ENCODE assay signal across 34 cellular contexts in genomic region chr1:239989990-239990389, GRCh38.
DNase-seq lines count a peak whose midpoint lies in the region; FAIRE-seq and TF ChIP-seq lines count a peak whose summit lies in the region.
"Had no signal": no experiment of that assay in that cellular context is flagged by ENCODE, and none has a peak within 500 bp of the region (broad histone marks: within the 10 kb centered on the region; RNA-seq: fewer than 3 reads in every experiment).

No MANE protein-coding gene starts in this region.

- CTCF ChIA-PET in HEK293 (lab: Yijun Ruan, JAX): interaction anchor here (1.2 to 7.2 kb wide), 4 partner anchors 9 to 38 kb away, joined by 3 to 110 read pairs (median 25); no protein-coding TSS in a partner anchor

- 0 out of 2 replicates have a peak, but pooled peaks cover 2% of the 10 kb centered on the region for H3K9me3 ChIP-seq in HEK293 (ENCODE audit: control insufficient read depth, insufficient read depth, low read depth, low read length)
- H3K9me3 ChIP-seq in esophagus muscularis mucosa: peaks cover 0 to 7% (median 0%) of the 10 kb centered on the region in 4 donors
- H3K9me3 ChIP-seq in endodermal cell (ENCODE audit: control insufficient read depth, low read length): peaks cover 30% of the 10 kb centered on the region
- H3K9me3 ChIP-seq: BE2C had no signal

- peaks cover 3% of the 10 kb centered on the region for H3K27me3 Mint-ChIP-seq in glutamatergic neuron (ENCODE audit: unreplicated experiment)
- H3K27me3 Mint-ChIP-seq in endodermal cell (ENCODE audit: insufficient read depth): peaks cover 2% of the 10 kb centered on the region
- H3K27me3 Mint-ChIP-seq: B cell had no signal

- H3K4me1 ChIP-seq in HEK293 (ENCODE audit: control insufficient read depth, insufficient read depth, low read length) (no peaks in the 10 kb centered on the region), esophagus muscularis mucosa (no peaks in the 10 kb centered on the region), endodermal cell (ENCODE audit: control insufficient read depth, insufficient read depth, low read length) (peaks cover under 1% of the 10 kb centered on the region)
- H3K4me1 ChIP-seq: A549, BE2C, BLaER1, Caco-2 had no signal

- intact Hi-C loops in esophagus muscularis mucosa (cut with DNase I): no loop called here

- no peak overlapping the region for H3K4me3 Mint-ChIP-seq in glutamatergic neuron (ENCODE audit: unreplicated experiment)
- no peak overlapping the region for H3K4me3 Mint-ChIP-seq in endodermal cell
- H3K4me3 Mint-ChIP-seq: B cell; CD14-positive monocyte; CD4-positive, alpha-beta memory T cell; CD4-positive, alpha-beta T cell; CD4-positive, CD25-positive, alpha-beta regulatory T cell; CD8-positive, alpha-beta memory T cell; CD8-positive, alpha-beta T cell had no signal

- H3K36me3 ChIP-seq in HEK293 (ENCODE audit: control insufficient read depth in 2 of 2, insufficient read depth in 1 of 2, low read length in 2 of 2): no peaks in the 10 kb centered on the region
- H3K36me3 ChIP-seq in esophagus muscularis mucosa: no peaks in the 10 kb centered on the region
- H3K36me3 ChIP-seq in endodermal cell (ENCODE audit: control insufficient read depth, insufficient read depth, low read length): no peaks in the 10 kb centered on the region
- H3K36me3 ChIP-seq: BE2C; BLaER1; BLaER1 treated with 17β-estradiol and CSF1 and Interleukin-3, amounts not matched to agents 10 nM and 100 nM had no signal

- H3K27ac Mint-ChIP-seq in glutamatergic neuron (ENCODE audit: unreplicated experiment) (no peak overlapping the region), endodermal cell (no peak overlapping the region)
- H3K27ac Mint-ChIP-seq: B cell; CD14-positive monocyte; CD4-positive, alpha-beta memory T cell; CD4-positive, alpha-beta T cell; CD4-positive, CD25-positive, alpha-beta regulatory T cell; CD8-positive, alpha-beta memory T cell; CD8-positive, alpha-beta T cell had no signal

- POLR2A ChIA-PET in HEK293 (lab: Yijun Ruan, JAX): no interaction called here

- no peak overlapping the region for H3K9ac ChIP-seq in endodermal cell (ENCODE audit: extremely low read depth, low read length, poor library complexity, severe bottlenecking)
- H3K9ac ChIP-seq: BLaER1; BLaER1 treated with 17β-estradiol and CSF1 and Interleukin-3, amounts not matched to agents 10 nM and 100 nM had no signal

- no peak for TF ChIP-seq POLR2A in esophagus muscularis mucosa (IDR thresholded peaks at IDR 0.05; ENCODE audit: low read depth)

- TF ChIP-seq CTCF in D721Med (IDR thresholded peaks at IDR 0.05; ENCODE audit: insufficient read depth, missing control alignments) (no peak), HEK293 (tag by site-specific recombination; IDR thresholded peaks at IDR 0.05) (no peak), esophagus muscularis mucosa (IDR thresholded peaks at IDR 0.05) (no peak), glutamatergic neuron (IDR thresholded peaks at IDR 0.05; ENCODE audit: partially characterized antibody, unreplicated experiment) (no peak), endodermal cell (conservative IDR thresholded peaks at IDR 0.05) (no peak)

- peaks cover 5% of the 10 kb centered on the region for H3K4me1 Mint-ChIP-seq in glutamatergic neuron (ENCODE audit: low read depth, unreplicated experiment)
- H3K4me1 Mint-ChIP-seq in endodermal cell: no peaks in the 10 kb centered on the region
- H3K4me1 Mint-ChIP-seq: B cell; CD14-positive monocyte; CD4-positive, alpha-beta memory T cell; CD4-positive, CD25-positive, alpha-beta regulatory T cell; CD8-positive, alpha-beta memory T cell had no signal

- peak; percentile 60 for FAIRE-seq in D721Med (lab: Jason Lieb, UNC)
- FAIRE-seq: A204.1, A549 had no signal

- TF ChIP-seq EP300 in esophagus muscularis mucosa (IDR thresholded peaks at IDR 0.05): no peak

- H3K9me3 Mint-ChIP-seq in glutamatergic neuron (ENCODE audit: unreplicated experiment) (peaks cover 7% of the 10 kb centered on the region), endodermal cell (peaks cover 19% of the 10 kb centered on the region)

- DNase-seq in D721Med (ENCODE audit: insufficient read length, low spot score) (no peak), esophagus muscularis mucosa (ENCODE audit: extremely low spot score) (peak; percentile 78), glutamatergic neuron (no peak), SKM-1 treated with dmso at 0.1 percent for 144 hours (lab: John Stamatoyannopoulos, UW; ENCODE audit: unreplicated experiment) (no peak), endodermal cell (no peak)
- DNase-seq: 8988T; ACHN; AML-193; BE2C; C1 segment of cervical spinal cord; Caco-2; Calu3; CD4-positive, alpha-beta memory T cell; CD4-positive, alpha-beta T cell; CD4-positive, CD25-positive, alpha-beta regulatory T cell; CD8-positive, alpha-beta memory T cell; CD8-positive, alpha-beta T cell; COR-L47; DMS 273 treated with DMSO at 0.1 percent for 48 hours; DMS153; DMS53; DMS79; DMS79 treated with DMSO at 0.1 percent for 48 hours; DND-41; EL had no signal

- H3K36me3 Mint-ChIP-seq in glutamatergic neuron (ENCODE audit: unreplicated experiment): peaks cover 5% of the 10 kb centered on the region
- no peaks in the 10 kb centered on the region for H3K36me3 Mint-ChIP-seq in endodermal cell (ENCODE audit: low read depth)
- H3K36me3 Mint-ChIP-seq: CD14-positive monocyte; CD4-positive, CD25-positive, alpha-beta regulatory T cell had no signal

- WGBS in esophagus muscularis mucosa: 71% methylated on average over 2 of the region's 2 CpGs
- 96% methylated on average over 2 of the region's 2 CpGs; no CpG with 5 or more reads in 1 of the 2 experiments for WGBS in endodermal cell (ENCODE audit: insufficient coverage in 1 of 2, insufficient read length in 1 of 2), 2 experiments

- H3K4me3 ChIP-seq in HEK293 (ENCODE audit: low read depth, low read length): no peak overlapping the region
- H3K4me3 ChIP-seq in esophagus muscularis mucosa: no peak overlapping the region
- H3K4me3 ChIP-seq in endodermal cell (ENCODE audit: low read length): no peak overlapping the region
- H3K4me3 ChIP-seq: A549; BLaER1; BLaER1 treated with 17β-estradiol and CSF1 and Interleukin-3, amounts not matched to agents 10 nM and 100 nM had no signal

- H3K27ac ChIP-seq in HEK293 (ENCODE audit: extremely low read depth, low read depth, low read length): no peak overlapping the region
- H3K27ac ChIP-seq in esophagus muscularis mucosa (replicated peaks in 1 of 4): no peak overlapping the region
- no peak overlapping the region for H3K27ac ChIP-seq in endodermal cell (ENCODE audit: low read depth, low read length)
- H3K27ac ChIP-seq: 22Rv1; A549; BLaER1; BLaER1 treated with 17β-estradiol and CSF1 and Interleukin-3, amounts not matched to agents 10 nM and 100 nM; C4-2B had no signal

- peaks cover 0 to 9% (median 0%) of the 10 kb centered on the region in 4 donors for H3K27me3 ChIP-seq in esophagus muscularis mucosa
- no peaks in the 10 kb centered on the region for H3K27me3 ChIP-seq in endodermal cell (ENCODE audit: control insufficient read depth, insufficient read depth, low read length, poor library complexity, severe bottlenecking)
- H3K27me3 ChIP-seq: BE2C; BLaER1; BLaER1 treated with 17β-estradiol and CSF1 and Interleukin-3, amounts not matched to agents 10 nM and 100 nM had no signal

TF ChIP-seq in HEK293, 187 proteins besides CTCF, POLR2A, EP300 and RAD21:
- TF ChIP-seq IKZF3 (tag by site-specific recombination; IDR thresholded peaks at IDR 0.05): no peak
- TF ChIP-seq PRDM10 (tag by site-specific recombination; IDR thresholded peaks at IDR 0.05): peak; percentile 71
